Comparison of ENCODE assay signal across 2 cellular contexts in genomic region chr22:49903322-49904039, GRCh38.
TF ChIP-seq lines count a peak whose summit lies in the region.

No MANE protein-coding gene starts in this region.

TF ChIP-seq in SK-N-SH, 30 proteins besides CTCF, POLR2A, EP300 and RAD21 (continued from another document):
- TF ChIP-seq FOXJ3 (CRISPR knock-in tag; IDR thresholded peaks at IDR 0.05) = peak; percentile 48; the same call in 1 of the 2 replicates
- peak; percentile 37; the same call in 1 of the 2 replicates for TF ChIP-seq MXI1 (IDR thresholded peaks at IDR 0.05; ENCODE audit: low read depth, low read length)
- no peak for TF ChIP-seq USF1 (IDR thresholded peaks at IDR 0.05; ENCODE audit: borderline replicate concordance, low read depth)

TF ChIP-seq in SK-N-SH treated with all-trans-retinoic acid at 6 μM for 48 hours, 23 proteins besides CTCF, POLR2A, EP300 and RAD21:
- no peak for TF ChIP-seq CSRNP3 (CRISPR knock-in tag; IDR thresholded peaks at IDR 0.05)
